ENCODE assay signal across 19 cellular contexts in genomic region chr11:81470446-81470845, GRCh38.
A peak's percentile ranks its signal among the peaks of the same experiment; 100 is the strongest.
DNase-seq lines count a peak whose midpoint lies in the region; ATAC-seq, FAIRE-seq and TF ChIP-seq lines count a peak whose summit lies in the region.
"Had no signal": no experiment of that assay in that cellular context is flagged by ENCODE, and none has a peak within 500 bp of the region (broad histone marks: within the 10 kb centered on the region; RNA-seq: fewer than 3 reads in every experiment).

No MANE protein-coding gene starts in this region.

- no peak overlapping the region for H3K9ac ChIP-seq in mammary epithelial cell (ENCODE audit: insufficient read depth, low read length)
- H3K9ac ChIP-seq: GM23248 had no signal

- H3K27me3 Mint-ChIP-seq in Calu3 (ENCODE audit: unreplicated experiment) = no peaks in the 10 kb centered on the region
- H3K27me3 Mint-ChIP-seq: CD4-positive, CD25-positive, alpha-beta regulatory T cell; IgD-negative memory B cell had no signal

- H3K79me2 ChIP-seq in mammary epithelial cell (ENCODE audit: insufficient read depth, low read length) = no peaks in the 10 kb centered on the region

- H3K27me3 ChIP-seq in body of pancreas = no peaks in the 10 kb centered on the region
- no peaks in the 10 kb centered on the region for H3K27me3 ChIP-seq in mammary epithelial cell (ENCODE audit: insufficient read depth, low read length)
- H3K27me3 ChIP-seq: SJSA1 had no signal

- BruUV-seq in Calu3 (replicated peaks; lab: Mats Ljungman, UMichigan) = no TSS peak
- BruUV-seq in mammary epithelial cell (replicated peaks; lab: Mats Ljungman, UMichigan) = no TSS peak

- H3K4me1 ChIP-seq in body of pancreas (no peaks in the 10 kb centered on the region), mammary epithelial cell (ENCODE audit: insufficient read depth, low read length) (peaks cover 2% of the 10 kb centered on the region)
- H3K4me1 ChIP-seq: SJSA1 had no signal

- TF ChIP-seq POLR2A in body of pancreas (IDR thresholded peaks at IDR 0.05) = no peak

- H2AFZ ChIP-seq in mammary epithelial cell (ENCODE audit: low read depth, low read length) = no peak overlapping the region
- H2AFZ ChIP-seq: GM23248 had no signal

- H3K36me3 Mint-ChIP-seq in Calu3 (ENCODE audit: insufficient read depth, unreplicated experiment) = no peaks in the 10 kb centered on the region
- H3K36me3 Mint-ChIP-seq: IgD-negative memory B cell had no signal

- no peak overlapping the region for H3K4me3 Mint-ChIP-seq in Calu3 (ENCODE audit: low read depth, unreplicated experiment)
- H3K4me3 Mint-ChIP-seq: CD4-positive, CD25-positive, alpha-beta regulatory T cell; IgD-negative memory B cell had no signal

- in situ Hi-C loops in mammary epithelial cell (cut with MboI; ENCODE audit: low sequenced_read_pairs in 2 of 2) = no loop called here

- DNase-seq in DMS53 treated with DMSO at 0.1 percent for 48 hours (lab: John Stamatoyannopoulos, UW; ENCODE audit: unreplicated experiment) = peak; percentile 75
- peak; percentile 39 for DNase-seq in HT-29 (ENCODE audit: low spot score)
- DNase-seq in body of pancreas = peak in 3 of 4 donors; percentile 12 to 17 (median 14)
- peak; percentile 11 for DNase-seq in mucosa of gallbladder (ENCODE audit: low spot score)
- DNase-seq in Calu3 = no peak
- no peak for DNase-seq in mammary epithelial cell
- no peak for DNase-seq in RCC 7860 (ENCODE audit: low spot score)
- DNase-seq: CD4-positive, CD25-positive, alpha-beta regulatory T cell; DND-41; GM23248; HCEC 1CT; NCI-H1436; NCI-H187 treated with DMSO at 0.1 percent for 48 hours; NCI-H226; NCI-H524 treated with DMSO at 0.1 percent for 48 hours; NK-92 treated with Interleukin-12 subunit alpha and Interleukin-12 subunit beta, amount 100 ng/mL, for 24 hours had no signal

- ATAC-seq in body of pancreas = no peak

- TF ChIP-seq CTCF in body of pancreas (IDR thresholded peaks at IDR 0.05) (no peak), Calu3 (IDR thresholded peaks at IDR 0.05; ENCODE audit: unreplicated experiment) (no peak), mammary epithelial cell (conservative IDR thresholded peaks at IDR 0.05 in 1 of 2, IDR thresholded peaks at IDR 0.05 in 1 of 2; ENCODE audit: extremely low read depth in 1 of 2, insufficient read depth in 1 of 2, low read depth in 1 of 2, low read length in 2 of 2) (no peak)

- 57 to 60% methylated on average over 3 of the region's 3 CpGs for WGBS in body of pancreas, 2 donors
- 43% methylated on average over 2 of the region's 3 CpGs for WGBS in mammary epithelial cell (ENCODE audit: low coverage, missing lambda C conversion rate)

- no peak overlapping the region for H3K27ac Mint-ChIP-seq in Calu3 (ENCODE audit: unreplicated experiment)
- H3K27ac Mint-ChIP-seq: CD4-positive, CD25-positive, alpha-beta regulatory T cell; IgD-negative memory B cell had no signal

- no peaks in the 10 kb centered on the region for H3K36me3 ChIP-seq in body of pancreas (replicated peaks in 1 of 2; ENCODE audit: insufficient read depth in 1 of 2, low read depth in 2 of 2)
- H3K36me3 ChIP-seq in mammary epithelial cell (ENCODE audit: insufficient read depth, low read length) = no peaks in the 10 kb centered on the region
- H3K36me3 ChIP-seq: SJSA1 had no signal

- peaks cover 18% of the 10 kb centered on the region for H3K9me3 Mint-ChIP-seq in Calu3 (ENCODE audit: low read depth, unreplicated experiment)

- no peak overlapping the region for H3K4me2 ChIP-seq in mammary epithelial cell (ENCODE audit: insufficient read depth, low read depth, low read length)

- CTCF ChIA-PET in Calu3 (lab: Charles Lee) = no interaction called here
- CTCF ChIA-PET in mammary epithelial cell (lab: Charles Lee; ENCODE audit: low non-redundant PET) = no interaction called here

- H3K27ac ChIP-seq in body of pancreas (no peak overlapping the region), mammary epithelial cell (ENCODE audit: insufficient read depth, low read depth, low read length) (no peak overlapping the region)
- H3K27ac ChIP-seq: GM23248, SJSA1 had no signal

- dilution Hi-C loops in mammary epithelial cell (cut with HindIII; ENCODE audit: low sequenced_read_pairs) = no loop called here

- H3K4me3 ChIP-seq in body of pancreas (no peak overlapping the region), mammary epithelial cell (replicated peaks in 1 of 3; ENCODE audit: insufficient read depth in 1 of 3, low read depth in 2 of 3, low read length in 3 of 3) (no peak overlapping the region)
- H3K4me3 ChIP-seq: GM23248, SJSA1 had no signal

- H3K9me3 ChIP-seq in body of pancreas = no peaks in the 10 kb centered on the region
- no peaks in the 10 kb centered on the region for H3K9me3 ChIP-seq in mammary epithelial cell (replicated peaks; ENCODE audit: insufficient read depth, low read length)
- H3K9me3 ChIP-seq: SJSA1 had no signal

- intact Hi-C loops in body of pancreas (cut with DNase I) = no loop called here
- intact Hi-C loops in Calu3 (cut with micrococcal nuclease; ENCODE audit: unreplicated experiment) = no loop called here
- intact Hi-C loops in mammary epithelial cell (cut with micrococcal nuclease) = no loop called here

- no peaks in the 10 kb centered on the region for H3K4me1 Mint-ChIP-seq in Calu3 (ENCODE audit: low read depth, unreplicated experiment)
- H3K4me1 Mint-ChIP-seq: CD4-positive, CD25-positive, alpha-beta regulatory T cell; IgD-negative memory B cell had no signal

- no peaks in the 10 kb centered on the region for H4K20me1 ChIP-seq in mammary epithelial cell (ENCODE audit: insufficient read depth, low read length)

- FAIRE-seq in RCC 7860 (lab: Jason Lieb, UNC) = no peak
- FAIRE-seq: GM12892 had no signal

Comparison
In these comparisons a context has a peak if more than half of its experiments do, and no peak if none do; other contexts are left out.
1. DNase-seq: peak in DMS53 treated with DMSO at 0.1 percent for 48 hours (single experiment), HT-29 (single experiment), body of pancreas (3 of 4) and mucosa of gallbladder (single experiment); none in Calu3 (single experiment), mammary epithelial cell (single experiment) and RCC 7860 (single experiment).